In the genomic region with DNA sequence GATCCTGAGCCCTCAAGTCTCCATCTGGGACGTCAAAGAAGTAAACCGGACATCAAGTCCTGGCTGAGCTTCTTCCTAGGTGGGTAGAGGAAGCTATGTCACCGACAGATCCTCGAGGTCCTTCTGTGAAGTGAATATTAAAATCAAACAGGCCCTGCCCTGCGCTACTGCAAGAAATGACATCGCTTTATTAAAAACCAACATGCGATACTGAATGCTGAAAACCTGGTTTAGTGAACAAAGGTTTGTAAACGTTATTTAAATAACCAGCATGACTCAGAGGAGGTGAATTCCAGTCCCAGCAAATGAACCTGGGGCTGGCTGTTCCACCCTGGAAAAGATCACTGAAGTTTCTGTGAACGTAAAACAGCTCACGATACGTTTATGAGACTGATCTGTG, we compare ENCODE assay signal across 8 cellular contexts. TPM values are rescaled to one million over a fixed set of nuclear protein-coding genes. Genes with fewer than 3 reads are reported as not detected.
DNase-seq lines count a peak whose midpoint lies in the region; ATAC-seq and TF ChIP-seq lines count a peak whose summit lies in the region.

No MANE protein-coding gene starts in this region.

- peak overlapping the region; percentile 96 to 97 for H3K4me3 Mint-ChIP-seq in CD14-positive monocyte

- peaks cover 43% of the 10 kb centered on the region for H3K4me1 Mint-ChIP-seq in CD14-positive monocyte

- H3K9me3 ChIP-seq in gastroesophageal sphincter: no peaks in the 10 kb centered on the region

- peaks cover 6 to 38% (median 8%) of the 10 kb centered on the region in 3 donors for H3K4me1 ChIP-seq in gastroesophageal sphincter

- DNase-seq in CD14-positive monocyte (ENCODE audit: low spot score): no peak
- DNase-seq in activated CD4-positive, alpha-beta T cell treated with anti-CD3 and anti-CD28 coated beads, Interleukin-2, amount 50 U/mL, for 1 hour: peak; percentile 9
- DNase-seq in renal cortical epithelial cell (ENCODE audit: low read depth): peak; percentile 72
- DNase-seq in occipital lobe (lab: John Stamatoyannopoulos, UW): no peak
- DNase-seq in cortex of kidney (lab: John Stamatoyannopoulos, UW): no peak

- TF ChIP-seq POLR2A in gastroesophageal sphincter (IDR thresholded peaks at IDR 0.05): no peak

- intact Hi-C loops in CD14-positive monocyte (cut with micrococcal nuclease): loop anchor here (2.0 to 10.0 kb wide), 2 partner anchors 63 kb away; a partner anchor contains a TSS

- peaks cover 0 to 5% (median 0%) of the 10 kb centered on the region in 3 donors for H3K27me3 Mint-ChIP-seq in CD14-positive monocyte (ENCODE audit: low read depth in 3 of 3)

- peaks cover 0 to 25% of the 10 kb centered on the region in 2 donors for H3K36me3 ChIP-seq in gastroesophageal sphincter

- peak overlapping the region in 3 of 4 donors; percentile 44 to 83 (median 62) for H3K27ac ChIP-seq in gastroesophageal sphincter

- peak overlapping the region; percentile 86 to 93 (median 89) for H3K27ac Mint-ChIP-seq in CD14-positive monocyte

- 1 to 7% methylated on average over 8 to 9 of the region's 11 CpGs for WGBS in gastroesophageal sphincter (ENCODE audit: low coverage in 1 of 2), 2 donors

- ATAC-seq in HG02642 (IDR thresholded peaks at IDR 0.05; ENCODE audit: poor library complexity, unreplicated experiment) (peak; percentile 19), gastroesophageal sphincter (no peak), HG03025 (IDR thresholded peaks at IDR 0.05; ENCODE audit: low FRiP score, unreplicated experiment) (no peak)

- TF ChIP-seq CTCF in CD14-positive monocyte (IDR thresholded peaks at IDR 0.05) (no peak), gastroesophageal sphincter (IDR thresholded peaks at IDR 0.05) (no peak)

- H3K4me3 ChIP-seq in gastroesophageal sphincter: peak overlapping the region; percentile 68 to 96

- H3K9me3 Mint-ChIP-seq in CD14-positive monocyte: no peaks in the 10 kb centered on the region

- no peaks in the 10 kb centered on the region for H3K27me3 ChIP-seq in gastroesophageal sphincter

- TF ChIP-seq EP300 in gastroesophageal sphincter (IDR thresholded peaks at IDR 0.05): no peak

- peaks cover 16 to 17% of the 10 kb centered on the region in 2 donors for H3K36me3 Mint-ChIP-seq in CD14-positive monocyte

RNA-seq across cellular contexts. Expression of a gene that starts 0.7 kb away (rescaled TPM):
- polyA plus RNA-seq in CD14-positive monocyte: 100 to 1,000 TPM; 104 to 106 TPM
- 10 to 100 TPM; 66.9 to 83.4 (median 68.9) TPM for total RNA-seq in gastroesophageal sphincter
- total RNA-seq in renal cortical epithelial cell: 126 and 182 TPM in 2 replicates
- total RNA-seq in occipital lobe: 61.8 TPM

RNA-seq across cellular contexts. Expression of a gene that starts 52.9 kb away (rescaled TPM):
- polyA plus RNA-seq in CD14-positive monocyte: not detected
- not detected for total RNA-seq in gastroesophageal sphincter
- total RNA-seq in renal cortical epithelial cell: not detected in 2 replicates
- not detected for total RNA-seq in occipital lobe

RNA-seq across cellular contexts. Expression of a gene that starts 53.7 kb away (rescaled TPM):
- not detected for polyA plus RNA-seq in CD14-positive monocyte
- total RNA-seq in gastroesophageal sphincter: not detected
- total RNA-seq in renal cortical epithelial cell: not detected in 2 replicates
- not detected for total RNA-seq in occipital lobe

Comparison
In these comparisons a context has a peak if more than half of its experiments do, and no peak if none do; other contexts are left out.
1. DNase-seq: peak in activated CD4-positive, alpha-beta T cell treated with anti-CD3 and anti-CD28 coated beads, Interleukin-2, amount 50 U/mL, for 1 hour (single experiment) and renal cortical epithelial cell (single experiment); none in CD14-positive monocyte (single experiment), occipital lobe (single experiment) and cortex of kidney (single experiment).